In the genomic region with DNA sequence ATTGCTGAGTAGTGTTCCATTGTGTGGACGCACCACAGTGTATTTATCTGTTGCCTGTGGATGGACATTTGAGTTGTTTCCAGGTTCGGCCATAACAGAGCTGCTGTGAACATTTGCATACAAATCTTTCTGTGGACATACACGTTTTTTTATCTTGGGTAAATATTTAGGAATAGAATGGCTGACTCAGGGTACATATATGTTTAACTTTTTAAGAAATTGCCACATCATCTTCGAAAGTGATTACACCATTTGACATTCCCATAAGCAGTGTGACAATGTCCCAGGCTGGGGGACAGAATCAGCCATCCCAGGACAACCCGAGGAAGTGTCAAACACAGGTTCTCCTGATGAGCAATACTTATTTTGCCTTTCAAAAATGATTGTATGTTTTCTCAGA, we compare ENCODE assay signal across 29 cellular contexts.
"Had no signal": no experiment of that assay in that cellular context is flagged by ENCODE, and none has a peak within 500 bp of the region (broad histone marks: within the 10 kb centered on the region; RNA-seq: fewer than 3 reads in every experiment).

No MANE protein-coding gene starts in this region.

- H3K4me1 Mint-ChIP-seq: central memory CD8-positive, alpha-beta T cell; stimulated activated effector memory CD8-positive, alpha-beta T cell treated with anti-CD3 and anti-CD28 coated beads, Interleukin-12 subunit alpha, Interleukin-12 subunit beta, amount 100 ng/mL, for 72 hours had no signal

- H3K27me3 Mint-ChIP-seq: central memory CD8-positive, alpha-beta T cell; stimulated activated naive CD8-positive, alpha-beta T cell treated with anti-CD3 and anti-CD28 coated beads, Interleukin-15, amount 100 ng/mL, for 72 hours had no signal

- H3K27ac ChIP-seq: breast epithelium, lower lobe of right lung, skin epidermis, thyroid gland had no signal

- H3K27ac Mint-ChIP-seq: activated CD4-positive, alpha-beta T cell treated with anti-CD3 and anti-CD28 coated beads for 36 hours; activated naive CD4-positive, alpha-beta T cell treated with anti-CD3 and anti-CD28 coated beads, Interleukin-2, amount 50 U/mL, for 72 hours; activated T-cell treated with anti-CD3 and anti-CD28 coated beads, Interleukin-2, amount 50 U/mL, for 72 hours; natural killer cell treated with Interleukin-12 subunit alpha and Interleukin-12 subunit beta and Interleukin-15 and Interleukin-18, amount 100 ng/mL, for 72 hours; stimulated activated effector memory CD8-positive, alpha-beta T cell treated with anti-CD3 and anti-CD28 coated beads, Interleukin-12 subunit alpha, Interleukin-12 subunit beta, amount 100 ng/mL, for 72 hours; stimulated activated naive CD8-positive, alpha-beta T cell treated with anti-CD3 and anti-CD28 coated beads, Interleukin-15, amount 100 ng/mL, for 72 hours; T-cell; T-helper 2 cell treated with Interferon-gamma antibody and Interleukin-4, amounts not matched to agents 5 μg/mL and 100 μg/mL, for 36 hours had no signal

- H3K4me3 Mint-ChIP-seq: activated CD4-positive, alpha-beta T cell treated with anti-CD3 and anti-CD28 coated beads for 36 hours; activated T-cell treated with anti-CD3 and anti-CD28 coated beads, Interleukin-2, amount 50 U/mL, for 72 hours; central memory CD8-positive, alpha-beta T cell; natural killer cell treated with Interleukin-12 subunit alpha and Interleukin-12 subunit beta and Interleukin-15 and Interleukin-18, amount 100 ng/mL, for 72 hours; stimulated activated effector memory CD8-positive, alpha-beta T cell treated with anti-CD3 and anti-CD28 coated beads, Interleukin-12 subunit alpha, Interleukin-12 subunit beta, amount 100 ng/mL, for 72 hours; stimulated activated naive CD8-positive, alpha-beta T cell treated with anti-CD3 and anti-CD28 coated beads, Interleukin-15, amount 100 ng/mL, for 72 hours; T-cell; T-helper 2 cell treated with Interferon-gamma antibody and Interleukin-4, amounts not matched to agents 5 μg/mL and 100 μg/mL, for 36 hours had no signal

- DNase-seq: activated CD4-positive, alpha-beta T cell treated with anti-CD3 and anti-CD28 coated beads for 36 hours; activated CD4-positive, CD25-positive, alpha-beta regulatory T cell; activated naive CD4-positive, alpha-beta T cell; activated T-cell treated with anti-CD3 and anti-CD28 coated beads for 4 hours; activated T-cell treated with anti-CD3 and anti-CD28 coated beads, Interleukin-2, amount 50 U/mL, for 72 hours; dermis blood vessel endothelial cell; effector CD8-positive, alpha-beta T cell; head of caudate nucleus; hypothalamus; kidney glomerular epithelial cell; lower lobe of right lung; mucosa of descending colon; stimulated activated CD4-positive, alpha-beta T cell treated with anti-CD3 and anti-CD28 coated beads, Interleukin-12 subunit alpha, Interleukin-12 subunit beta, amount 100 ng/mL, for 4 hours; stimulated activated CD4-positive, alpha-beta T cell treated with anti-CD3 and anti-CD28 coated beads, Interleukin-4, amount 100 ng/mL, for 24 hours; stimulated activated naive CD8-positive, alpha-beta T cell treated with anti-CD3 and anti-CD28 coated beads, Interleukin-15, amount 100 ng/mL, for 72 hours; substantia nigra; T-cell; thyroid gland had no signal

- H3K9me3 ChIP-seq: breast epithelium, lower lobe of right lung, mucosa of descending colon, thyroid gland had no signal

- H3K27me3 ChIP-seq: breast epithelium, thyroid gland had no signal

- ATAC-seq: activated CD4-positive, alpha-beta T cell treated with anti-CD3 and anti-CD28 coated beads for 36 hours; activated naive CD4-positive, alpha-beta T cell treated with anti-CD3 and anti-CD28 coated beads, Interleukin-2, amount 50 U/mL, for 72 hours; activated T-cell treated with anti-CD3 and anti-CD28 coated beads, Interleukin-2, amount 50 U/mL, for 72 hours; left lobe of liver; lower lobe of right lung; mucosa of descending colon; natural killer cell treated with Interleukin-12 subunit alpha and Interleukin-12 subunit beta and Interleukin-15 and Interleukin-18, amount 100 ng/mL, for 72 hours; sciatic nerve; stimulated activated effector memory CD8-positive, alpha-beta T cell treated with anti-CD3 and anti-CD28 coated beads, Interleukin-12 subunit alpha, Interleukin-12 subunit beta, amount 100 ng/mL, for 72 hours; stimulated activated naive CD8-positive, alpha-beta T cell treated with anti-CD3 and anti-CD28 coated beads, Interleukin-15, amount 100 ng/mL, for 72 hours; T-cell had no signal

- H3K36me3 ChIP-seq: breast epithelium, lower lobe of right lung, thyroid gland had no signal

- H3K4me1 ChIP-seq: breast epithelium, lower lobe of right lung, thyroid gland had no signal

- H3K9me3 Mint-ChIP-seq: activated naive CD4-positive, alpha-beta T cell treated with anti-CD3 and anti-CD28 coated beads, Interleukin-2, amount 50 U/mL, for 72 hours; activated T-cell treated with anti-CD3 and anti-CD28 coated beads, Interleukin-2, amount 50 U/mL, for 72 hours; central memory CD8-positive, alpha-beta T cell; natural killer cell treated with Interleukin-12 subunit alpha and Interleukin-12 subunit beta and Interleukin-15 and Interleukin-18, amount 100 ng/mL, for 72 hours; stimulated activated effector memory CD8-positive, alpha-beta T cell treated with anti-CD3 and anti-CD28 coated beads, Interleukin-12 subunit alpha, Interleukin-12 subunit beta, amount 100 ng/mL, for 72 hours; T-cell; T-helper 2 cell treated with Interferon-gamma antibody and Interleukin-4, amounts not matched to agents 5 μg/mL and 100 μg/mL, for 36 hours had no signal

- H3K36me3 Mint-ChIP-seq: activated naive CD4-positive, alpha-beta T cell treated with anti-CD3 and anti-CD28 coated beads, Interleukin-2, amount 50 U/mL, for 72 hours; natural killer cell treated with Interleukin-12 subunit alpha and Interleukin-12 subunit beta and Interleukin-15 and Interleukin-18, amount 100 ng/mL, for 72 hours; stimulated activated effector memory CD8-positive, alpha-beta T cell treated with anti-CD3 and anti-CD28 coated beads, Interleukin-12 subunit alpha, Interleukin-12 subunit beta, amount 100 ng/mL, for 72 hours; T-cell had no signal

- FAIRE-seq: colon, endometrium had no signal

- H3K4me3 ChIP-seq: breast epithelium, lower lobe of right lung, mucosa of descending colon, skin epidermis, thyroid gland had no signal
